In genomic region chr12:121796855-121797751, GRCh38 we compare ENCODE assay signal across 1 cellular context.
TF ChIP-seq lines count a peak whose summit lies in the region.

No MANE protein-coding gene starts in this region.

TF ChIP-seq in WTC11, 78 proteins besides CTCF, POLR2A, EP300 and RAD21 (continued from another document):
- TF ChIP-seq AR (CRISPR knock-in tag; IDR thresholded peaks at IDR 0.05): no peak
- peak; percentile 60 for TF ChIP-seq GABPB1 (CRISPR knock-in tag; IDR thresholded peaks at IDR 0.05)
- no peak for TF ChIP-seq EMX1 (CRISPR knock-in tag; IDR thresholded peaks at IDR 0.05)
- no peak for TF ChIP-seq TEAD4 (CRISPR knock-in tag; IDR thresholded peaks at IDR 0.05)
- no peak for TF ChIP-seq CREB1 (CRISPR knock-in tag; IDR thresholded peaks at IDR 0.05)
- TF ChIP-seq HMGXB4 (CRISPR knock-in tag; IDR thresholded peaks at IDR 0.05): 0 out of 2 replicates have a peak, but pooled peaks have one; percentile 44
- 0 out of 2 replicates have a peak, but pooled peaks have one; percentile 28 for TF ChIP-seq USF1 (CRISPR knock-in tag; IDR thresholded peaks at IDR 0.05)
- TF ChIP-seq MXD4 (CRISPR knock-in tag; IDR thresholded peaks at IDR 0.05; ENCODE audit: borderline replicate concordance): no peak
- TF ChIP-seq NFYB (CRISPR knock-in tag; conservative IDR thresholded peaks at IDR 0.05; ENCODE audit: low read depth): no peak
- TF ChIP-seq CDX4 (CRISPR knock-in tag; IDR thresholded peaks at IDR 0.05; ENCODE audit: borderline replicate concordance): no peak
- no peak for TF ChIP-seq ZNF281 (CRISPR knock-in tag; IDR thresholded peaks at IDR 0.05)
- TF ChIP-seq ZNF121 (CRISPR knock-in tag; IDR thresholded peaks at IDR 0.05): peak; percentile 80; the same call in 1 of the 2 replicates
- TF ChIP-seq ESRRA (CRISPR knock-in tag; IDR thresholded peaks at IDR 0.05; ENCODE audit: borderline replicate concordance): no peak
- TF ChIP-seq MAX (CRISPR knock-in tag; IDR thresholded peaks at IDR 0.05): peak; percentile 68; the same call in 1 of the 2 replicates
- TF ChIP-seq SMAD4 (CRISPR knock-in tag; IDR thresholded peaks at IDR 0.05): no peak
- TF ChIP-seq ZNF138 (CRISPR knock-in tag; conservative IDR thresholded peaks at IDR 0.05): no peak
- TF ChIP-seq NR1H2 (CRISPR knock-in tag; IDR thresholded peaks at IDR 0.05): no peak
- TF ChIP-seq E2F4 (CRISPR knock-in tag; IDR thresholded peaks at IDR 0.05; ENCODE audit: borderline replicate concordance, low read depth): no peak
- TF ChIP-seq PRRX2 (CRISPR knock-in tag; IDR thresholded peaks at IDR 0.05): no peak
- TF ChIP-seq AFF4 (CRISPR knock-in tag; IDR thresholded peaks at IDR 0.05; ENCODE audit: borderline replicate concordance): peak; percentile 56; the same call in 1 of the 2 replicates
- peak; percentile 79 for TF ChIP-seq SP1 (CRISPR knock-in tag; conservative IDR thresholded peaks at IDR 0.05)
- TF ChIP-seq PRDM15 (CRISPR knock-in tag; IDR thresholded peaks at IDR 0.05): no peak
TF ChIP-seq in WTC11: peak in this region for 9.
